Comparison of ENCODE assay signal across 10 cellular contexts in genomic region chr3:26622634-26623408, GRCh38. TPM values are rescaled to one million over a fixed set of nuclear protein-coding genes. Genes with fewer than 3 reads are reported as not detected.
DNase-seq lines count a peak whose midpoint lies in the region; FAIRE-seq and TF ChIP-seq lines count a peak whose summit lies in the region.
"Had no signal": no experiment of that assay in that cellular context is flagged by ENCODE, and none has a peak within 500 bp of the region (broad histone marks: within the 10 kb centered on the region; RNA-seq: fewer than 3 reads in every experiment).

A gene with protein sequence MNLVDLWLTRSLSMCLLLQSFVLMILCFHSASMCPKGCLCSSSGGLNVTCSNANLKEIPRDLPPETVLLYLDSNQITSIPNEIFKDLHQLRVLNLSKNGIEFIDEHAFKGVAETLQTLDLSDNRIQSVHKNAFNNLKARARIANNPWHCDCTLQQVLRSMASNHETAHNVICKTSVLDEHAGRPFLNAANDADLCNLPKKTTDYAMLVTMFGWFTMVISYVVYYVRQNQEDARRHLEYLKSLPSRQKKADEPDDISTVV (plus strand): TSS chr3:26622772. CDS start chr3:26709673, 86,901 bp downstream.

- H3K36me3 Mint-ChIP-seq in astrocyte (ENCODE audit: low read depth, unreplicated experiment): no peaks in the 10 kb centered on the region

- H3K4me1 ChIP-seq in astrocyte (ENCODE audit: insufficient read depth, low read length) (no peaks in the 10 kb centered on the region), kidney (ENCODE audit: control insufficient read depth in 1 of 2, insufficient read depth in 1 of 2, low read depth in 1 of 2, low read length in 2 of 2) (peaks cover 0 to 2% of the 10 kb centered on the region in 2 donors), skeletal muscle satellite cell (ENCODE audit: control insufficient read depth, insufficient read depth, low read length) (no peaks in the 10 kb centered on the region)

- no peak for FAIRE-seq in astrocyte (lab: Jason Lieb, UNC)
- no peak for FAIRE-seq in kidney (lab: Jason Lieb, UNC)

- no peak within 1 kb of the TSS for H3K27ac Mint-ChIP-seq in astrocyte (ENCODE audit: unreplicated experiment)

- H3K9me3 ChIP-seq in astrocyte (ENCODE audit: insufficient read depth, low read depth, low read length) (no peaks in the 10 kb centered on the region), kidney (ENCODE audit: control insufficient read depth in 1 of 2, low read length in 2 of 2) (no peaks in the 10 kb centered on the region), skeletal muscle satellite cell (replicated peaks; ENCODE audit: low read length) (no peaks in the 10 kb centered on the region)

- no peaks in the 10 kb centered on the region for H3K36me3 ChIP-seq in H7 (replicated peaks; ENCODE audit: control insufficient read depth, insufficient read depth, low read length)
- no peaks in the 10 kb centered on the region for H3K36me3 ChIP-seq in astrocyte (ENCODE audit: insufficient read depth, low read length)
- no peaks in the 10 kb centered on the region for H3K36me3 ChIP-seq in kidney (ENCODE audit: control insufficient read depth in 1 of 2, insufficient read depth in 2 of 2, low read length in 2 of 2)
- H3K36me3 ChIP-seq in skeletal muscle satellite cell (ENCODE audit: insufficient read depth, low read length): no peaks in the 10 kb centered on the region

- H3K9me3 Mint-ChIP-seq in astrocyte (ENCODE audit: unreplicated experiment): peaks cover 2% of the 10 kb centered on the region

- peak; percentile 85 for DNase-seq in H7
- DNase-seq in astrocyte (ENCODE audit: low read depth): no peak
- DNase-seq in kidney: peak; percentile 68
- DNase-seq in SKM-1 treated with dmso at 0.1 percent for 144 hours (lab: John Stamatoyannopoulos, UW; ENCODE audit: unreplicated experiment): no peak
- no peak for DNase-seq in COLO829 (ENCODE audit: low spot score)
- no peak for DNase-seq in RKO (ENCODE audit: low spot score)
- DNase-seq in hepatic stellate cell (ENCODE audit: low spot score): no peak
- DNase-seq: amniotic stem cell, left colon had no signal

- H3K4me3 Mint-ChIP-seq in astrocyte (ENCODE audit: unreplicated experiment): peak within 1 kb of the TSS; percentile 85

- H3K4me3 ChIP-seq in H7 (ENCODE audit: insufficient read depth, low read depth, low read length): peak within 1 kb of the TSS; percentile 50
- peak within 1 kb of the TSS; percentile 17 for H3K4me3 ChIP-seq in astrocyte (ENCODE audit: insufficient read depth, low read depth, low read length)
- H3K4me3 ChIP-seq in kidney (ENCODE audit: low read length in 2 of 2): peak within 1 kb of the TSS in 1 of 2 donors; percentile 29
- H3K4me3 ChIP-seq in skeletal muscle satellite cell (ENCODE audit: low read length): peak within 1 kb of the TSS; percentile 30

- H3K79me2 ChIP-seq in astrocyte (ENCODE audit: insufficient read depth, low read length): no peaks in the 10 kb centered on the region

- TF ChIP-seq CTCF in astrocyte (IDR thresholded peaks at IDR 0.05; ENCODE audit: insufficient read depth, low read depth, low read length) (no peak), kidney (IDR thresholded peaks at IDR 0.05; ENCODE audit: borderline replicate concordance, extremely low read depth, insufficient read depth) (no peak)

- peaks cover 60% of the 10 kb centered on the region for H3K27me3 Mint-ChIP-seq in astrocyte (ENCODE audit: low read depth, unreplicated experiment)

- intact Hi-C loops in kidney (cut with DNase I): no loop called here

- H3K27me3 ChIP-seq in H7 (ENCODE audit: control insufficient read depth, insufficient read depth, low read length): peaks cover 62% of the 10 kb centered on the region
- H3K27me3 ChIP-seq in astrocyte (ENCODE audit: insufficient read depth, low read length): peaks cover 26% of the 10 kb centered on the region
- H3K27me3 ChIP-seq in skeletal muscle satellite cell (ENCODE audit: control insufficient read depth, insufficient read depth, low read length): peaks cover 49% of the 10 kb centered on the region

- no peak within 1 kb of the TSS for H3K9ac ChIP-seq in astrocyte (ENCODE audit: low read length)
- H3K9ac ChIP-seq in kidney (ENCODE audit: low read length in 2 of 2): no peak within 1 kb of the TSS
- no peak within 1 kb of the TSS for H3K9ac ChIP-seq in skeletal muscle satellite cell (ENCODE audit: low read depth, low read length)

- H3K4me2 ChIP-seq in astrocyte (ENCODE audit: low read length) (peak within 1 kb of the TSS; percentile 74), skeletal muscle satellite cell (ENCODE audit: low read length) (peak within 1 kb of the TSS; percentile 44)

- H3K27ac ChIP-seq in astrocyte (ENCODE audit: low read depth, low read length): no peak within 1 kb of the TSS
- no peak within 1 kb of the TSS for H3K27ac ChIP-seq in kidney (ENCODE audit: low read depth in 2 of 2, low read length in 2 of 2)

- H4K20me1 ChIP-seq in astrocyte (ENCODE audit: insufficient read depth, low read length): no peaks in the 10 kb centered on the region

- H2AFZ ChIP-seq in astrocyte (ENCODE audit: low read depth, low read length): peak within 1 kb of the TSS; percentile 56

- H3K4me1 Mint-ChIP-seq in astrocyte (ENCODE audit: low read depth, unreplicated experiment): peaks cover 11% of the 10 kb centered on the region

RNA-seq across cellular contexts. Expression of the gene that starts here (rescaled TPM):
- total RNA-seq in H7 (2014; rRNA removed; shearing (Covaris generic)): 0.48 and 0.62 TPM in 2 replicates
- total RNA-seq in astrocyte (1.6 and 5.7 TPM in 2 replicates), kidney (0.19 TPM)
- not detected for polyA plus RNA-seq in kidney (ENCODE audit: insufficient read depth, low read depth, low replicate concordance)
- total RNA-seq in skeletal muscle satellite cell (2012; rRNA removed): not detected in 2 replicates

Comparison
In these comparisons a context has a peak if more than half of its experiments do, and no peak if none do; other contexts are left out.
1. Peak in DNase-seq and H3K4me3 ChIP-seq in H7; RNA of the gene not detected or under 1 TPM.
2. Peak in DNase-seq in kidney; RNA of the gene not detected or under 1 TPM.